ENCODE assay signal across 8 cellular contexts in the genomic region with DNA sequence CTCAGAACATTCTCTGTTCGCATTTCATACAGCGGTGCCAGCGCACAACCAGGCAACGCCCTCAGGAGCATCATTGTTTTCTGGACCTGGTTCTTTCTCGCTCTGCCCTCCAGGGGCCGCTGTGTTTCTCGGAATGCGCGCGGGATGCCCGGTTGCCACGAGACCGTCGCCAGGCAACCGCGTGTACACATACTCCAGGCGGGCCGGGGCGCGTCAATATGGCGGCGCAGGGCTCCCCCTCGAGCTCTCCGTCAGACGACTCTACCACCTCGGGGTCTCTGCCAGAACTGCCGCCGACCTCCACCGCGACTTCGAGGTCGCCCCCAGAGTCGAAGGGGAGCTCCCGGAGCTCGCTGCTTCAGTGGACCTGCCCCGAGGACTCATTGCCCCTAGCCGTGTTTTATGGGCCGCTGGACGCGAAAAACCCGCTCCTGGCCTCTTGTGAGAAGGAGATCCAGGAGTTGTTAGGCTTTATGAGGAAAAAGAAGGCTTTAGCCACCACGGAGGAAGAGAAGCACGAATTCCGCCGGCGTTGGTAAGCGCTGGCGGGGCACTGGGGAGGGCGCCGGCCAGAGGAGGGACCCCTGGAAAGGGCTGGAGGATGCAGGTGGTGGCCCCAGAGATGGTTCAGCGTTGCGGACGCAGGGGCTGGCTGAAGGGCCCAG. TPM values are rescaled to one million over a fixed set of nuclear protein-coding genes. Genes with fewer than 3 reads are reported as not detected.
DNase-seq lines count a peak whose midpoint lies in the region; ATAC-seq and TF ChIP-seq lines count a peak whose summit lies in the region.

TSS of gene CFAP54 (plus strand) at position 186 of the 665 bp plus-strand sequence. CDS start at position 219, 33 bp downstream.

- H3K27me3 ChIP-seq in ACC112 (ENCODE audit: insufficient read depth, low read length), result no peaks in the 10 kb centered on the region

- no peaks in the 10 kb centered on the region for H3K27me3 Mint-ChIP-seq in activated B cell treated with CpG ODN at 0.5 μM for 24 hours

- CTCF ChIA-PET in activated B cell treated with CpG ODN at 0.5 μM for 24 hours (lab: Charles Lee), result interaction anchor here (0.6 to 2.3 kb wide), 7 partner anchors 8 to 279 kb away, joined by 3 to 18 read pairs (median 3); partner anchors contain the start of gene CDK17

- peak within 1 kb of the TSS; percentile 90 for H3K4me3 Mint-ChIP-seq in activated B cell treated with CpG ODN at 0.5 μM for 24 hours

- POLR2A ChIA-PET in activated B cell treated with CpG ODN at 0.5 μM for 24 hours (lab: Charles Lee), result interaction anchor here (0.6 to 2.0 kb wide), 5 partner anchors 27 to 249 kb away, joined by 3 to 15 read pairs (median 3); partner anchors contain the start of gene CDK17

- no peaks in the 10 kb centered on the region for H3K9me3 Mint-ChIP-seq in activated B cell treated with CpG ODN at 0.5 μM for 24 hours

- H3K27ac ChIP-seq in ACC112 (ENCODE audit: low read depth, low read length), result peak within 1 kb of the TSS; percentile 94

- peak within 1 kb of the TSS; percentile 89 for H3K4me3 ChIP-seq in ACC112 (ENCODE audit: low read depth, low read length)

- intact Hi-C loops in activated B cell treated with CpG ODN at 0.5 μM for 24 hours (cut with micrococcal nuclease), result loop anchor here (1.0 to 5.0 kb wide), 7 partner anchors 13 to 295 kb away; partner anchors contain the start of gene ELK3

- H3K36me3 ChIP-seq in ACC112 (ENCODE audit: insufficient read depth, low read length), result no peaks in the 10 kb centered on the region

- no peaks in the 10 kb centered on the region for H3K36me3 Mint-ChIP-seq in activated B cell treated with CpG ODN at 0.5 μM for 24 hours (ENCODE audit: low read depth)

- ATAC-seq in GM18868 (IDR thresholded peaks at IDR 0.05; ENCODE audit: unreplicated experiment) (peak; percentile 90), HG03135 (IDR thresholded peaks at IDR 0.05; ENCODE audit: unreplicated experiment) (peak; percentile 97), activated B cell treated with CpG ODN at 0.5 μM for 24 hours (ENCODE audit: low read depth) (peak; percentile 90)

- peak within 1 kb of the TSS; percentile 82 for H3K27ac Mint-ChIP-seq in activated B cell treated with CpG ODN at 0.5 μM for 24 hours

- peaks cover 57% of the 10 kb centered on the region for H3K4me1 ChIP-seq in ACC112 (ENCODE audit: control insufficient read depth, insufficient read depth, low read length, unreplicated experiment)

- peaks cover 22% of the 10 kb centered on the region for H3K4me1 Mint-ChIP-seq in activated B cell treated with CpG ODN at 0.5 μM for 24 hours

- DNase-seq in NCI-H2227 (lab: John Stamatoyannopoulos, UW; ENCODE audit: unreplicated experiment), result peak; percentile 97
- DNase-seq in activated B cell treated with CpG ODN at 0.5 μM for 24 hours, result peak; percentile 91
- DNase-seq in central memory CD4-positive, alpha-beta T cell, result peak; percentile 94
- DNase-seq in iris pigment epithelial cell (ENCODE audit: low read depth), result peak; percentile 93
- peak; percentile 88 to 92 for DNase-seq in stimulated activated CD4-positive, alpha-beta T cell treated with anti-CD3 and anti-CD28 coated beads, Interleukin-12 subunit alpha, Interleukin-12 subunit beta, amount 100 ng/mL, for 24 hours (ENCODE audit: low read depth in 2 of 2)

- H3K79me2 ChIP-seq in ACC112 (ENCODE audit: control insufficient read depth, insufficient read depth, low read length, unreplicated experiment), result no peaks in the 10 kb centered on the region

- peak; percentile 65 for TF ChIP-seq CTCF in activated B cell treated with CpG ODN at 0.5 μM for 24 hours (IDR thresholded peaks at IDR 0.05)

- peak within 1 kb of the TSS; percentile 91 for H2AFZ ChIP-seq in ACC112 (ENCODE audit: low read length, unreplicated experiment)

RNA-seq across cellular contexts. Expression of gene CFAP54, which starts in this region (rescaled TPM):
- total RNA-seq in activated B cell treated with CpG ODN at 0.5 μM for 24 hours, result 0.44 and 0.64 TPM in 2 replicates

Comparison
In these comparisons a context has a peak if more than half of its experiments do, and no peak if none do; other contexts are left out.
1. Peak in every context shown above with its lines: DNase-seq, ATAC-seq, H3K4me3 ChIP-seq and H3K27ac ChIP-seq.
2. Peak in DNase-seq and ATAC-seq in activated B cell treated with CpG ODN at 0.5 μM for 24 hours; RNA of the gene not detected or under 1 TPM.